Comparison of ENCODE assay signal across 9 cellular contexts in genomic region chr2:158953454-158953853, GRCh38. TPM values are rescaled to one million over a fixed set of nuclear protein-coding genes. Genes with fewer than 3 reads are reported as not detected.
DNase-seq lines count a peak whose midpoint lies in the region; TF ChIP-seq lines count a peak whose summit lies in the region.
"Had no signal": no experiment of that assay in that cellular context is flagged by ENCODE, and none has a peak within 500 bp of the region (broad histone marks: within the 10 kb centered on the region; RNA-seq: fewer than 3 reads in every experiment).

No MANE protein-coding gene starts in this region.

- H3K36me3 ChIP-seq in MG63, result no peaks in the 10 kb centered on the region

- no peaks in the 10 kb centered on the region for H3K27me3 ChIP-seq in MG63
- H3K27me3 ChIP-seq: foreskin keratinocyte had no signal

- intact Hi-C loops in posterior vena cava (cut with DNase I), result no loop called here

- TF ChIP-seq CTCF in astrocyte of the spinal cord (IDR thresholded peaks at IDR 0.05; ENCODE audit: low read depth, low read length), result no peak

- in situ Hi-C loops in astrocyte of the spinal cord (cut with HindIII; ENCODE audit: low sequenced_read_pairs), result no loop called here

- H3K9me3 ChIP-seq in MG63, result no peaks in the 10 kb centered on the region

- DNase-seq in MG63, result peak; percentile 54
- peak; percentile 85 for DNase-seq in astrocyte of the spinal cord (ENCODE audit: low read depth, low spot score)
- DNase-seq in hepatic stellate cell (ENCODE audit: low spot score), result peak; percentile 31
- DNase-seq in stromal cell of bone marrow (ENCODE audit: low read depth), result peak; percentile 80
- DNase-seq in NCI-H446 treated with DMSO at 0.1 percent for 48 hours (lab: John Stamatoyannopoulos, UW), result no peak
- no peak for DNase-seq in T1000 (lab: John Stamatoyannopoulos, UW)
- no peak for DNase-seq in posterior vena cava (ENCODE audit: low spot score)

- H3K4me3 ChIP-seq in MG63 (no peak overlapping the region), astrocyte of the spinal cord (ENCODE audit: low read depth, low read length) (no peak overlapping the region)
- H3K4me3 ChIP-seq: lung had no signal

RNA-seq across cellular contexts. Expression of gene TANC1, which starts 15.0 kb away (rescaled TPM):
- total RNA-seq in MG63 (2014; rRNA removed; shearing (Covaris generic); ENCODE audit: low replicate concordance), result 8.8 and 13.3 TPM in 2 replicates
- total RNA-seq in posterior vena cava, result 10 to 100 TPM; 35.1 to 44.5 TPM

Comparison
In these comparisons a context has a peak if more than half of its experiments do, and no peak if none do; other contexts are left out.
1. DNase-seq: peak in MG63 (single experiment), astrocyte of the spinal cord (single experiment), hepatic stellate cell (single experiment) and stromal cell of bone marrow (single experiment); none in NCI-H446 treated with DMSO at 0.1 percent for 48 hours (single experiment), T1000 (single experiment) and posterior vena cava (single experiment).